21 cellular contexts compared by ENCODE assay signal in genomic region chr14:71250791-71251190, GRCh38.
DNase-seq lines count a peak whose midpoint lies in the region; ATAC-seq and TF ChIP-seq lines count a peak whose summit lies in the region.
"Had no signal": no experiment of that assay in that cellular context is flagged by ENCODE, and none has a peak within 500 bp of the region (broad histone marks: within the 10 kb centered on the region; RNA-seq: fewer than 3 reads in every experiment).

No MANE protein-coding gene starts in this region.

- intact Hi-C loops in adrenal gland (cut with DNase I), result no loop called here
- intact Hi-C loops in uterus (cut with DNase I; ENCODE audit: low total_unique reads), result no loop called here

- peaks cover 3 to 13% (median 10%) of the 10 kb centered on the region in 5 donors for H3K9me3 Mint-ChIP-seq in CD8-positive, alpha-beta memory T cell

- peaks cover 16% of the 10 kb centered on the region for H3K4me1 ChIP-seq in CD8-positive, alpha-beta memory T cell (ENCODE audit: insufficient read depth, low read length)
- H3K4me1 ChIP-seq in adrenal gland (replicated peaks in 1 of 2), result no peaks in the 10 kb centered on the region
- H3K4me1 ChIP-seq in uterus, result no peaks in the 10 kb centered on the region
- H3K4me1 ChIP-seq: SJSA1 had no signal

- H3K27ac Mint-ChIP-seq in CD8-positive, alpha-beta memory T cell, result peak overlapping the region in 5 of 8 donors; percentile 22 to 90 (median 38)

- no peak overlapping the region for H3K9ac ChIP-seq in SK-N-MC (ENCODE audit: insufficient read length)
- H3K9ac ChIP-seq: KMS-11 had no signal

- peak overlapping the region in 1 of 7 donors; percentile 45 for H3K4me3 Mint-ChIP-seq in CD8-positive, alpha-beta memory T cell
- H3K4me3 Mint-ChIP-seq: CD8-positive, alpha-beta T cell had no signal

- no peaks in the 10 kb centered on the region for H3K9me3 ChIP-seq in CD8-positive, alpha-beta memory T cell (ENCODE audit: low read length)
- H3K9me3 ChIP-seq in SK-N-MC (ENCODE audit: low read depth, low read length) (peaks cover 3% of the 10 kb centered on the region; the same call in 1 of the 2 replicates), adrenal gland (replicated peaks in 1 of 3) (no peaks in the 10 kb centered on the region), uterus (no peaks in the 10 kb centered on the region)

- H3K27me3 ChIP-seq in CD8-positive, alpha-beta memory T cell (ENCODE audit: insufficient read depth, low read length, poor library complexity, severe bottlenecking), result no peaks in the 10 kb centered on the region
- no peaks in the 10 kb centered on the region for H3K27me3 ChIP-seq in adrenal gland
- H3K27me3 ChIP-seq in uterus, result no peaks in the 10 kb centered on the region
- H3K27me3 ChIP-seq: SJSA1 had no signal

- no peak for DNase-seq in CD8-positive, alpha-beta memory T cell
- DNase-seq in SK-N-MC (ENCODE audit: low read depth, low spot score) (peak; percentile 34), adrenal gland (peak in 4 of 7 donors; percentile 33 to 57 (median 50)), fibroblast of the aortic adventitia (ENCODE audit: low read depth) (peak; percentile 63), uterus (no peak), iPS-NIHi11 (ENCODE audit: low spot score) (no peak), NCI-H1436 treated with DMSO at 0.1 percent for 48 hours (lab: John Stamatoyannopoulos, UW) (no peak)
- DNase-seq: AML-193; C1 segment of cervical spinal cord; CD8-positive, alpha-beta T cell; GDM1; IMR-90; NCI-H1694 treated with DMSO at 0.1 percent for 48 hours; NCI-H2081 treated with DMSO at 0.1 percent for 48 hours; NCI-H2171 treated with DMSO at 0.1 percent for 48 hours; NCI-H526 treated with DMSO at 0.1 percent for 48 hours had no signal

- POLR2A ChIA-PET in CD8-positive, alpha-beta memory T cell (lab: Charles Lee), result no interaction called here

- CTCF ChIA-PET in CD8-positive, alpha-beta memory T cell (lab: Charles Lee), result no interaction called here

- no peak for ATAC-seq in HG02623 (IDR thresholded peaks at IDR 0.05; ENCODE audit: unreplicated experiment)
- ATAC-seq: HCT116, Right ventricle myocardium inferior had no signal

- H3K36me3 Mint-ChIP-seq in CD8-positive, alpha-beta memory T cell, result peaks cover 2 to 32% (median 3%) of the 10 kb centered on the region in 3 donors

- H3K4me3 ChIP-seq in CD8-positive, alpha-beta memory T cell (ENCODE audit: low read length), result no peak overlapping the region
- H3K4me3 ChIP-seq in SK-N-MC (no peak overlapping the region), adrenal gland (no peak overlapping the region), fibroblast of the aortic adventitia (ENCODE audit: low read depth, low read length) (no peak overlapping the region), uterus (no peak overlapping the region)
- H3K4me3 ChIP-seq: SJSA1 had no signal

- no peak for TF ChIP-seq CTCF in adrenal gland (IDR thresholded peaks at IDR 0.05)
- no peak for TF ChIP-seq CTCF in fibroblast of the aortic adventitia (IDR thresholded peaks at IDR 0.05; ENCODE audit: insufficient read depth, low read length)
- TF ChIP-seq CTCF in uterus (IDR thresholded peaks at IDR 0.05), result no peak

- no peak for TF ChIP-seq POLR2A in adrenal gland (IDR thresholded peaks at IDR 0.05)
- no peak for TF ChIP-seq POLR2A in uterus (IDR thresholded peaks at IDR 0.05)

- no peak overlapping the region for H3K27ac ChIP-seq in CD8-positive, alpha-beta memory T cell (ENCODE audit: low read depth, low read length)
- no peak overlapping the region for H3K27ac ChIP-seq in SK-N-MC
- no peak overlapping the region for H3K27ac ChIP-seq in adrenal gland
- no peak overlapping the region for H3K27ac ChIP-seq in uterus
- H3K27ac ChIP-seq: KMS-11, SJSA1 had no signal

- peaks cover 38 to 45% (median 43%) of the 10 kb centered on the region in 3 donors for H3K4me1 Mint-ChIP-seq in CD8-positive, alpha-beta memory T cell

- H3K27me3 Mint-ChIP-seq in CD8-positive, alpha-beta memory T cell, result no peaks in the 10 kb centered on the region

- no peaks in the 10 kb centered on the region for H3K36me3 ChIP-seq in CD8-positive, alpha-beta memory T cell (ENCODE audit: insufficient read depth, low read length)
- no peaks in the 10 kb centered on the region for H3K36me3 ChIP-seq in SK-N-MC (ENCODE audit: insufficient read depth, low read length)
- H3K36me3 ChIP-seq in adrenal gland (replicated peaks in 1 of 2), result no peaks in the 10 kb centered on the region
- no peaks in the 10 kb centered on the region for H3K36me3 ChIP-seq in uterus
- H3K36me3 ChIP-seq: SJSA1 had no signal

Comparison
In these comparisons a context has a peak if more than half of its experiments do, and no peak if none do; other contexts are left out.
1. DNase-seq: peak in SK-N-MC (single experiment), adrenal gland (4 of 7) and fibroblast of the aortic adventitia (single experiment); none in CD8-positive, alpha-beta memory T cell (0 of 5), uterus (0 of 2), iPS-NIHi11 (single experiment) and NCI-H1436 treated with DMSO at 0.1 percent for 48 hours (single experiment).